ENCODE assay signal across 10 cellular contexts in the genomic region with DNA sequence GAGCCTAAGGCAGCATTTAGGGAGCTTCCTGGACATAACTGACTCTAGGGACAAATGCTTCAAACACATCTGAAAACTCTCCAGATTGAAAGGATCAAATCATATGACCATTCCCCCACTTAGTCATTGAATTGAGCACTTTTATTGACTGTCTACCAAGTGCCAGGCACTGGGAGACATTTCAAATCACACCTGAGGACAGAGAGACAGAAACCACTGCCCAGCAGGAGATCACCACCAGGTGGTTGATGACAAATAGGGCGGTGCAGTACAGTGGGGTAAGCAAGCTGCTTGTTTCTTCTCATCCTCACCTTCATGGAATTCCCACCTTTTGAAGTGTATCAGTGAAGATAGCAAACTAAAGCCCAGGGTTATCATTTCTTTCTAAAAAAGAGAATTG. TPM values are rescaled to one million over a fixed set of nuclear protein-coding genes. Genes with fewer than 3 reads are reported as not detected.
DNase-seq lines count a peak whose midpoint lies in the region; ATAC-seq and TF ChIP-seq lines count a peak whose summit lies in the region.
"Had no signal": no experiment of that assay in that cellular context is flagged by ENCODE, and none has a peak within 500 bp of the region (broad histone marks: within the 10 kb centered on the region; RNA-seq: fewer than 3 reads in every experiment).

No MANE protein-coding gene starts in this region.

- 70 to 91% (median 84%) methylated on average over 1 of the region's 1 CpG for WGBS in heart left ventricle, 4 donors
- WGBS in smooth muscle cell (ENCODE audit: low lambda C conversion rate): 71% methylated on average over 1 of the region's 1 CpG

- intact Hi-C loops in HCT116 (cut with micrococcal nuclease) (no loop called here), heart left ventricle (cut with DNase I) (no loop called here)

- TF ChIP-seq POLR2A in HCT116 (IDR thresholded peaks at IDR 0.05; ENCODE audit: borderline replicate concordance, extremely low read depth, insufficient read depth, insufficient read length): no peak
- no peak for TF ChIP-seq POLR2A in heart left ventricle (IDR thresholded peaks at IDR 0.05)

- CTCF ChIA-PET in HCT116 (lab: Charles Lee): no interaction called here
- CTCF ChIA-PET in RWPE1 (lab: Yijun Ruan, JAX): interaction anchor here (0.6 to 1.4 kb wide), 2 partner anchors 12 to 222 kb away, joined by 4 read pairs; no protein-coding TSS in a partner anchor

- POLR2A ChIA-PET in HCT116 (lab: Charles Lee): no interaction called here
- POLR2A ChIA-PET in RWPE1 (lab: Yijun Ruan, JAX; ENCODE audit: low non-redundant PET): no interaction called here

- H3K4me2 ChIP-seq in BLaER1 (peak overlapping the region; percentile 91), HCT116 (ENCODE audit: low read length) (peak overlapping the region; percentile 40), smooth muscle cell (no peak overlapping the region)

- H3K36me3 ChIP-seq in BLaER1 (no peaks in the 10 kb centered on the region), HCT116 (ENCODE audit: control insufficient read depth in 1 of 2, insufficient read depth in 2 of 2, low read length in 2 of 2) (no peaks in the 10 kb centered on the region), SJCRH30 (no peaks in the 10 kb centered on the region), heart left ventricle (no peaks in the 10 kb centered on the region), smooth muscle cell (ENCODE audit: low read depth) (no peaks in the 10 kb centered on the region)

- no peaks in the 10 kb centered on the region for H4K20me1 ChIP-seq in BLaER1
- no peaks in the 10 kb centered on the region for H4K20me1 ChIP-seq in HCT116 (ENCODE audit: insufficient read depth)
- no peaks in the 10 kb centered on the region for H4K20me1 ChIP-seq in smooth muscle cell (ENCODE audit: low read depth)

- peak; percentile 66 for DNase-seq in HCT116 (ENCODE audit: low read depth, low spot score)
- no peak for DNase-seq in SJCRH30
- peak; percentile 26 for DNase-seq in islet precursor cell
- DNase-seq in NCI-H2196 treated with DMSO at 0.1 percent for 48 hours (lab: John Stamatoyannopoulos, UW; ENCODE audit: unreplicated experiment): no peak
- no peak for DNase-seq in heart left ventricle
- no peak for DNase-seq in RWPE1 (ENCODE audit: low spot score)
- no peak for DNase-seq in smooth muscle cell (lab: John Stamatoyannopoulos, UW; ENCODE audit: unreplicated experiment)
- DNase-seq: left cardiac atrium, trophoblast cell had no signal

- ATAC-seq in HCT116 (peak; percentile 93), heart left ventricle (no peak)

- H3K4me1 ChIP-seq in BLaER1 (peaks cover 93% of the 10 kb centered on the region), HCT116 (ENCODE audit: control insufficient read depth in 1 of 2, insufficient read depth in 2 of 2, low read length in 2 of 2) (peaks cover 19 to 26% of the 10 kb centered on the region in 2 experiments), SJCRH30 (peaks cover 34% of the 10 kb centered on the region), heart left ventricle (peaks cover 0 to 76% (median 0%) of the 10 kb centered on the region in 12 donors), smooth muscle cell (ENCODE audit: low read depth) (peaks cover 9% of the 10 kb centered on the region)

- RAD21 ChIA-PET in HCT116 (lab: Charles Lee; ENCODE audit: low non-redundant PET in 1 of 2, low total read pairs in 2 of 2, uncharacterized antibody in 2 of 2, unreplicated experiment in 2 of 2): no interaction called here

- no peaks in the 10 kb centered on the region for H3K79me2 ChIP-seq in HCT116 (ENCODE audit: insufficient read depth, low read length)
- no peaks in the 10 kb centered on the region for H3K79me2 ChIP-seq in smooth muscle cell (ENCODE audit: low read depth)

- H3K27ac ChIP-seq in BLaER1 (peak overlapping the region; percentile 82), HCT116 (ENCODE audit: low read depth, low read length) (no peak overlapping the region), SJCRH30 (peak overlapping the region; percentile 23; the same call in 1 of the 2 replicates), heart left ventricle (peak overlapping the region in 1 of 12 donors; percentile 87), RWPE1 (no peak overlapping the region), smooth muscle cell (ENCODE audit: low read depth) (no peak overlapping the region)

- H2AFZ ChIP-seq in HCT116 (ENCODE audit: low read depth, low read length, poor library complexity, severe bottlenecking): no peak overlapping the region
- no peak overlapping the region for H2AFZ ChIP-seq in smooth muscle cell (ENCODE audit: low read depth)

- peak overlapping the region; percentile 15; the same call in 1 of the 2 replicates for H3K4me3 ChIP-seq in BLaER1
- no peak overlapping the region for H3K4me3 ChIP-seq in HCT116 (replicated peaks in 1 of 2; ENCODE audit: low read depth in 1 of 2, low read length in 2 of 2)
- no peak overlapping the region for H3K4me3 ChIP-seq in SJCRH30
- H3K4me3 ChIP-seq in heart left ventricle: no peak overlapping the region
- H3K4me3 ChIP-seq in smooth muscle cell: no peak overlapping the region

- no TSS peak for BruUV-seq in HCT116 (replicated peaks; lab: Mats Ljungman, UMichigan)

- peak overlapping the region; percentile 64; the same call in 1 of the 2 replicates for H3K9ac ChIP-seq in BLaER1
- no peak overlapping the region for H3K9ac ChIP-seq in HCT116 (ENCODE audit: low read length)
- H3K9ac ChIP-seq in smooth muscle cell (ENCODE audit: low read depth): no peak overlapping the region

- no peaks in the 10 kb centered on the region for H3F3A ChIP-seq in smooth muscle cell (ENCODE audit: low read depth)

- TF ChIP-seq CTCF in HCT116 (IDR thresholded peaks at IDR 0.05 in 2 of 3, conservative IDR thresholded peaks at IDR 0.05 in 1 of 3; ENCODE audit: borderline replicate concordance in 1 of 3, insufficient read depth in 1 of 3, low read depth in 2 of 3, low read length in 2 of 3): peak in 1 of 3 experiments; percentile 32; a peak in 2 of 6 replicates
- no peak for TF ChIP-seq CTCF in heart left ventricle (IDR thresholded peaks at IDR 0.05)
- TF ChIP-seq CTCF in RWPE1 (conservative IDR thresholded peaks at IDR 0.05; ENCODE audit: low read depth): no peak
- TF ChIP-seq CTCF in smooth muscle cell (IDR thresholded peaks at IDR 0.05; ENCODE audit: borderline replicate concordance, insufficient read depth, poor library complexity, severe bottlenecking): no peak

- TF ChIP-seq RAD21 in HCT116 (IDR thresholded peaks at IDR 0.05; ENCODE audit: low read depth): peak; percentile 29

- H3K9me3 ChIP-seq in BLaER1: no peaks in the 10 kb centered on the region
- H3K9me3 ChIP-seq in HCT116 (ENCODE audit: control insufficient read depth in 1 of 2, insufficient read depth in 1 of 2, low read depth in 1 of 2, low read length in 2 of 2): no peaks in the 10 kb centered on the region
- H3K9me3 ChIP-seq in SJCRH30 (replicated peaks): no peaks in the 10 kb centered on the region
- H3K9me3 ChIP-seq in heart left ventricle: no peaks in the 10 kb centered on the region
- no peaks in the 10 kb centered on the region for H3K9me3 ChIP-seq in smooth muscle cell (replicated peaks; ENCODE audit: low read depth)

- no peaks in the 10 kb centered on the region for H3K9me2 ChIP-seq in HCT116 (ENCODE audit: insufficient read depth)

- H3K27me3 ChIP-seq in BLaER1: no peaks in the 10 kb centered on the region
- H3K27me3 ChIP-seq in HCT116 (ENCODE audit: insufficient read depth, low read length): peaks cover 18% of the 10 kb centered on the region
- H3K27me3 ChIP-seq in SJCRH30: no peaks in the 10 kb centered on the region
- H3K27me3 ChIP-seq in heart left ventricle: no peaks in the 10 kb centered on the region
- peaks cover 17% of the 10 kb centered on the region for H3K27me3 ChIP-seq in smooth muscle cell (ENCODE audit: low read depth)

TF ChIP-seq in HCT116, 20 proteins besides CTCF, POLR2A, EP300 and RAD21 (continues in another document):
- TF ChIP-seq, protein P1, sequence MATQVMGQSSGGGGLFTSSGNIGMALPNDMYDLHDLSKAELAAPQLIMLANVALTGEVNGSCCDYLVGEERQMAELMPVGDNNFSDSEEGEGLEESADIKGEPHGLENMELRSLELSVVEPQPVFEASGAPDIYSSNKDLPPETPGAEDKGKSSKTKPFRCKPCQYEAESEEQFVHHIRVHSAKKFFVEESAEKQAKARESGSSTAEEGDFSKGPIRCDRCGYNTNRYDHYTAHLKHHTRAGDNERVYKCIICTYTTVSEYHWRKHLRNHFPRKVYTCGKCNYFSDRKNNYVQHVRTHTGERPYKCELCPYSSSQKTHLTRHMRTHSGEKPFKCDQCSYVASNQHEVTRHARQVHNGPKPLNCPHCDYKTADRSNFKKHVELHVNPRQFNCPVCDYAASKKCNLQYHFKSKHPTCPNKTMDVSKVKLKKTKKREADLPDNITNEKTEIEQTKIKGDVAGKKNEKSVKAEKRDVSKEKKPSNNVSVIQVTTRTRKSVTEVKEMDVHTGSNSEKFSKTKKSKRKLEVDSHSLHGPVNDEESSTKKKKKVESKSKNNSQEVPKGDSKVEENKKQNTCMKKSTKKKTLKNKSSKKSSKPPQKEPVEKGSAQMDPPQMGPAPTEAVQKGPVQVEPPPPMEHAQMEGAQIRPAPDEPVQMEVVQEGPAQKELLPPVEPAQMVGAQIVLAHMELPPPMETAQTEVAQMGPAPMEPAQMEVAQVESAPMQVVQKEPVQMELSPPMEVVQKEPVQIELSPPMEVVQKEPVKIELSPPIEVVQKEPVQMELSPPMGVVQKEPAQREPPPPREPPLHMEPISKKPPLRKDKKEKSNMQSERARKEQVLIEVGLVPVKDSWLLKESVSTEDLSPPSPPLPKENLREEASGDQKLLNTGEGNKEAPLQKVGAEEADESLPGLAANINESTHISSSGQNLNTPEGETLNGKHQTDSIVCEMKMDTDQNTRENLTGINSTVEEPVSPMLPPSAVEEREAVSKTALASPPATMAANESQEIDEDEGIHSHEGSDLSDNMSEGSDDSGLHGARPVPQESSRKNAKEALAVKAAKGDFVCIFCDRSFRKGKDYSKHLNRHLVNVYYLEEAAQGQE (IDR thresholded peaks at IDR 0.05; ENCODE audit: low read depth): no peak
- TF ChIP-seq JUND (IDR thresholded peaks at IDR 0.05) (peak; percentile 64), ZNF274 (IDR thresholded peaks at IDR 0.05; ENCODE audit: low read depth, low read length) (no peak), CEBPB (IDR thresholded peaks at IDR 0.05; ENCODE audit: low read depth) (peak; percentile 54), FOSL1 (IDR thresholded peaks at IDR 0.05; ENCODE audit: low read depth) (peak; percentile 54), SP1 (IDR thresholded peaks at IDR 0.05; ENCODE audit: low read depth) (peak; percentile 62), ZFX (IDR thresholded peaks at IDR 0.05) (no peak), CBX3 (IDR thresholded peaks at IDR 0.05; ENCODE audit: low read depth) (0 out of 2 replicates have a peak, but pooled peaks have one; percentile 41), YY1 (IDR thresholded peaks at IDR 0.05; ENCODE audit: extremely low read depth, insufficient replicate concordance, low read depth, low read length) (no peak)

RNA-seq across cellular contexts. Expression of a gene that starts 19.0 kb away (rescaled TPM):
- total RNA-seq in HCT116 (2021; ENCODE audit: unreplicated experiment): 1.3 TPM
- polyA plus RNA-seq in HCT116 (2012): 0.91 and 2.8 TPM in 2 replicates
- total RNA-seq in SJCRH30 (2014; rRNA removed; shearing (Covaris generic)): 161 and 164 TPM in 2 replicates
- total RNA-seq in heart left ventricle: 10 to 100 TPM in 2 of 9 donors, 1 to 10 TPM in 7; 1.2 to 21.3 (median 3.7) TPM
- polyA plus RNA-seq in heart left ventricle: 1 to 10 TPM; 1.1 to 4.3 TPM
- 3.7 and 4.0 TPM in 2 replicates for total RNA-seq in smooth muscle cell
- polyA plus RNA-seq in smooth muscle cell: 2.1 and 2.8 TPM in 2 replicates

Comparison
In these comparisons a context has a peak if more than half of its experiments do, and no peak if none do; other contexts are left out.
1. H3K27ac ChIP-seq: peak in BLaER1 (single experiment) and SJCRH30 (single experiment); none in HCT116 (single experiment), RWPE1 (single experiment) and smooth muscle cell (single experiment).
2. DNase-seq: peak in HCT116 (single experiment) and islet precursor cell (single experiment); none in SJCRH30 (0 of 2), NCI-H2196 treated with DMSO at 0.1 percent for 48 hours (single experiment), heart left ventricle (0 of 5), RWPE1 (single experiment) and smooth muscle cell (single experiment).